In the genomic region with DNA sequence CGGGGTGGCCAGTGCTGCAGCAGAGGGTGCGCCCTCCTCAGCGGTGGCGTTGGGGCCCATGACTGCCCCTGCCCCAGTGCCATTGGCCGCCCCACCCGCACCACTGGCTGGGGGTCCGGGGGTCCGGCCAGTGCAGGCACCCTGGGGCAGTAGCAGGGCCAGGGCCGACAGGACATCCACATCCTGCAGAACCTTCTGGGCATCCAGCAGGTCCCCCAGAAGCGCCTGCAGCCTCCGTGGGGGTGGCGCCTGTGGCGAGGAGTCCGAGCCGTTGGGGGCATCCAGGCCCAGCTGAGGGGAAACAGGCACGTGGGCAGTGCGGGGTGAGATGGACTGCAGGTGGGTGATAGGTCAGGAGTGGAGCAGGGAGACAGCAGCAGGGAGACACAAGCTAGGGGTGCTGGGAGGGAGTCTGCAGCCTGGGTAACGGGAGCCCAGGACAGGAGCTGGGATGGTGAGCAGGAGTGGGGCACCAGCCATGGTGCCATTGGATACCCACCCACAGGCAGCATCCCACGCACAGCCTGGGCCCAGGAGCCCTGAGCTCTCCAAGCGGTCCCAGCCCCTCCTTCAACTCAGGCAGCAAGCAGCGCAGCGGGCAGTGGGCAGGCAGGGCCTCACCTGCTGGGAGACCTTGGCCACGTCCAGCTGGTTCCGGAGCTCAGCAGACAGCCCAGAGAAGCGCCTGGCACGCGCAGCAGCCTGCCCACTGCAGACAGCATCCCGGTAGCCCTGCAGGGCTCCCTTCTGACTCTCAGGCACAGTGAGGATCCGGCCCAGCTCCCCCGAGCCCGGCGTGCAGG, we compare ENCODE assay signal across 13 cellular contexts. TPM values are rescaled to one million over a fixed set of nuclear protein-coding genes. Genes with fewer than 3 reads are reported as not detected.
DNase-seq lines count a peak whose midpoint lies in the region.
"Had no signal": no experiment of that assay in that cellular context is flagged by ENCODE, and none has a peak within 500 bp of the region (broad histone marks: within the 10 kb centered on the region; RNA-seq: fewer than 3 reads in every experiment).

No MANE protein-coding gene starts in this region.

- peaks cover 20% of the 10 kb centered on the region for H3K79me1 ChIP-seq in neuronal stem cell (ENCODE audit: low read depth, low read length)

- H3K27ac ChIP-seq in angular gyrus (ENCODE audit: low read depth, low read length) (peak overlapping the region; percentile 4), neuronal stem cell (replicated peaks; ENCODE audit: low read length) (no peak overlapping the region)
- no peak overlapping the region for H3K27ac ChIP-seq in CD4-positive, alpha-beta memory T cell (ENCODE audit: low read depth, low read length)
- H3K27ac ChIP-seq: BLaER1, KMS-11, SJCRH30 had no signal

- peak overlapping the region; percentile 89 for H3K4ac ChIP-seq in neuronal stem cell (ENCODE audit: low read length)

- no peak overlapping the region for H3K4me2 ChIP-seq in neuronal stem cell (ENCODE audit: insufficient read depth, low read length, poor library complexity, severe bottlenecking)
- H3K4me2 ChIP-seq: BLaER1, KMS-11 had no signal

- H3K9me3 Mint-ChIP-seq in CD4-positive, alpha-beta memory T cell = peaks cover 0 to 3% (median 0%) of the 10 kb centered on the region in 8 donors

- POLR2A ChIA-PET in CD4-positive, alpha-beta memory T cell (lab: Charles Lee; ENCODE audit: partially characterized antibody) = interaction anchor here (0.9 to 2.2 kb wide), 5 partner anchors 11 to 50 kb away, joined by 3 to 10 read pairs (median 5); partner anchors contain the start of genes CLIC3, FUT7 and SAPCD2

- peaks cover 18 to 19% of the 10 kb centered on the region in 2 donors for H3K4me1 ChIP-seq in neuronal stem cell (ENCODE audit: control insufficient read depth in 2 of 2, insufficient read depth in 1 of 2, low read depth in 1 of 2, low read length in 2 of 2)
- peaks cover 8% of the 10 kb centered on the region for H3K4me1 ChIP-seq in CD4-positive, alpha-beta memory T cell (ENCODE audit: insufficient read depth, low read length)

- peak overlapping the region; percentile 63 for H2AK5ac ChIP-seq in neuronal stem cell (ENCODE audit: low read depth, low read length)

- peak overlapping the region; percentile 70 for H3K9ac ChIP-seq in neuronal stem cell (ENCODE audit: low read depth, low read length, poor library complexity)
- H3K9ac ChIP-seq: BLaER1, KMS-11 had no signal

- no peak overlapping the region for H2BK120ac ChIP-seq in neuronal stem cell (ENCODE audit: low read depth, low read length)

- peak overlapping the region; percentile 28 for H3K18ac ChIP-seq in neuronal stem cell (ENCODE audit: low read length)

- no CpG with 5 or more reads among the region's 32 CpGs for WGBS in neuronal stem cell (ENCODE audit: extremely low coverage in 2 of 2, insufficient read length in 2 of 2, insufficient replicate concordance in 1 of 2), 2 donors

- peaks cover 13 to 25% of the 10 kb centered on the region in 2 donors for H3K36me3 ChIP-seq in neuronal stem cell (replicated peaks in 1 of 2; ENCODE audit: control insufficient read depth in 2 of 2, insufficient read depth in 2 of 2, low read length in 2 of 2)
- peaks cover 3% of the 10 kb centered on the region for H3K36me3 ChIP-seq in CD4-positive, alpha-beta memory T cell (ENCODE audit: insufficient read depth, low read length)
- H3K36me3 ChIP-seq: SJCRH30 had no signal

- peak overlapping the region; percentile 67 for H2BK15ac ChIP-seq in neuronal stem cell (ENCODE audit: low read length)

- intact Hi-C loops in CD4-positive, alpha-beta memory T cell (cut with micrococcal nuclease) = loop anchor here (10.0 kb wide), 1 partner anchor 46 kb away; the partner anchor contains the start of gene PTGDS

- H3K9me3 ChIP-seq in neuronal stem cell (replicated peaks in 1 of 2; ENCODE audit: control insufficient read depth in 2 of 2, insufficient read depth in 1 of 2, low read depth in 1 of 2, low read length in 2 of 2) = peaks cover 0 to 5% of the 10 kb centered on the region in 2 donors
- no peaks in the 10 kb centered on the region for H3K9me3 ChIP-seq in CD4-positive, alpha-beta memory T cell (ENCODE audit: control insufficient read depth in 1 of 2, low read length in 2 of 2)
- H3K9me3 ChIP-seq: SJCRH30 had no signal

- no peak overlapping the region for H2AFZ ChIP-seq in neuronal stem cell (ENCODE audit: low read length)

- H3K27me3 Mint-ChIP-seq in CD4-positive, alpha-beta memory T cell = no peaks in the 10 kb centered on the region

- no peak overlapping the region for H3K4me3 Mint-ChIP-seq in CD4-positive, alpha-beta memory T cell

- peaks cover 5 to 12% of the 10 kb centered on the region in 2 donors for H3K36me3 Mint-ChIP-seq in CD4-positive, alpha-beta memory T cell

- H2BK5ac ChIP-seq in neuronal stem cell (ENCODE audit: low read length) = peak overlapping the region; percentile 5

- peaks cover 1 to 10% (median 4%) of the 10 kb centered on the region in 4 donors for H3K4me1 Mint-ChIP-seq in CD4-positive, alpha-beta memory T cell

- no peak for DNase-seq in neuronal stem cell (ENCODE audit: low spot score)
- DNase-seq in CD4-positive, alpha-beta memory T cell = no peak
- DNase-seq: NCI-H1092, NCI-H226, NCI-H526, RPMI8226, SJCRH30 had no signal

- H4K8ac ChIP-seq in neuronal stem cell (ENCODE audit: low read depth, low read length) = no peak overlapping the region

- H4K91ac ChIP-seq in neuronal stem cell (ENCODE audit: low read depth, low read length, poor library complexity) = no peak overlapping the region

- peak overlapping the region; percentile 85 for H3K23ac ChIP-seq in neuronal stem cell (ENCODE audit: low read depth, low read length, poor library complexity)

- H2BK12ac ChIP-seq in neuronal stem cell (ENCODE audit: low read length) = no peak overlapping the region

- H3K27me3 ChIP-seq in neuronal stem cell (ENCODE audit: control insufficient read depth in 3 of 3, insufficient read depth in 3 of 3, low read depth in 1 of 3, low read length in 3 of 3) = no peaks in the 10 kb centered on the region
- H3K27me3 ChIP-seq in CD4-positive, alpha-beta memory T cell (ENCODE audit: insufficient read depth, low read length) = no peaks in the 10 kb centered on the region
- H3K27me3 ChIP-seq: BLaER1 had no signal

- H3K14ac ChIP-seq in neuronal stem cell (ENCODE audit: low read length) = peak overlapping the region; percentile 82

- CTCF ChIA-PET in CD4-positive, alpha-beta memory T cell (lab: Charles Lee; ENCODE audit: partially characterized antibody) = interaction anchor here (0.8 to 1.5 kb wide), 7 partner anchors 8 to 201 kb away, joined by 3 to 10 read pairs (median 3); no protein-coding TSS in a partner anchor

- peak overlapping the region in 1 of 7 donors; percentile 71 for H3K27ac Mint-ChIP-seq in CD4-positive, alpha-beta memory T cell

- H3K4me3 ChIP-seq in neuronal stem cell (ENCODE audit: low read length in 2 of 2) = no peak overlapping the region
- no peak overlapping the region for H3K4me3 ChIP-seq in CD4-positive, alpha-beta memory T cell (ENCODE audit: low read length in 2 of 2)
- H3K4me3 ChIP-seq: BLaER1, SJCRH30 had no signal

RNA-seq across cellular contexts. Expression of gene ABCA2, which starts 7.1 kb away (rescaled TPM):
- 27.7 TPM for polyA plus RNA-seq in neuronal stem cell (2013, experiment 1 of 2)
- polyA plus RNA-seq in neuronal stem cell (2013, experiment 2 of 2) = 24.0 TPM
- 10 to 100 TPM; 63.8 to 68.6 TPM for total RNA-seq in CD4-positive, alpha-beta memory T cell
- polyA plus RNA-seq in CD4-positive, alpha-beta memory T cell = 10 to 100 TPM in 1 of 2 donors, 1 to 10 TPM in 1; 2.6 to 10.8 TPM

RNA-seq across cellular contexts. Expression of gene FUT7, which starts 10.9 kb away (rescaled TPM):
- polyA plus RNA-seq in neuronal stem cell (2013, experiment 1 of 2) = not detected
- polyA plus RNA-seq in neuronal stem cell (2013, experiment 2 of 2) = not detected
- total RNA-seq in CD4-positive, alpha-beta memory T cell = 1 to 10 TPM; 3.4 to 4.6 TPM
- 10 to 100 TPM; 22.6 to 43.8 TPM for polyA plus RNA-seq in CD4-positive, alpha-beta memory T cell
- total RNA-seq: Daoy, H4, SJCRH30 had no signal

RNA-seq across cellular contexts. Expression of gene CLIC3, which starts 24.6 kb away (rescaled TPM):
- polyA plus RNA-seq in neuronal stem cell (2013, experiment 1 of 2) = not detected
- polyA plus RNA-seq in neuronal stem cell (2013, experiment 2 of 2) = not detected
- 1 to 10 TPM; 3.1 to 3.7 TPM for total RNA-seq in CD4-positive, alpha-beta memory T cell
- 1 to 10 TPM; 5.0 to 7.8 TPM for polyA plus RNA-seq in CD4-positive, alpha-beta memory T cell
- total RNA-seq: OCI-LY7 had no signal

RNA-seq across cellular contexts. Expression of gene NPDC1, which starts 25.0 kb away (rescaled TPM):
- polyA plus RNA-seq in neuronal stem cell (2013, experiment 1 of 2) = 41.2 TPM
- polyA plus RNA-seq in neuronal stem cell (2013, experiment 2 of 2) = 37.6 TPM
- 10 to 100 TPM; 20.7 to 21.4 TPM for total RNA-seq in CD4-positive, alpha-beta memory T cell
- 10 to 100 TPM; 22.8 to 32.2 TPM for polyA plus RNA-seq in CD4-positive, alpha-beta memory T cell

RNA-seq across cellular contexts. Expression of gene PAXX, which starts 28.8 kb away (rescaled TPM):
- polyA plus RNA-seq in neuronal stem cell (2013, experiment 1 of 2) = 57.4 TPM
- 58.1 TPM for polyA plus RNA-seq in neuronal stem cell (2013, experiment 2 of 2)
- 100 to 1,000 TPM in 1 of 2 experiments, 10 to 100 TPM in 1; 94.2 to 101 TPM for total RNA-seq in CD4-positive, alpha-beta memory T cell
- polyA plus RNA-seq in CD4-positive, alpha-beta memory T cell = 100 to 1,000 TPM in 1 of 2 donors, 10 to 100 TPM in 1; 76.0 to 103 TPM
